In the genomic region with DNA sequence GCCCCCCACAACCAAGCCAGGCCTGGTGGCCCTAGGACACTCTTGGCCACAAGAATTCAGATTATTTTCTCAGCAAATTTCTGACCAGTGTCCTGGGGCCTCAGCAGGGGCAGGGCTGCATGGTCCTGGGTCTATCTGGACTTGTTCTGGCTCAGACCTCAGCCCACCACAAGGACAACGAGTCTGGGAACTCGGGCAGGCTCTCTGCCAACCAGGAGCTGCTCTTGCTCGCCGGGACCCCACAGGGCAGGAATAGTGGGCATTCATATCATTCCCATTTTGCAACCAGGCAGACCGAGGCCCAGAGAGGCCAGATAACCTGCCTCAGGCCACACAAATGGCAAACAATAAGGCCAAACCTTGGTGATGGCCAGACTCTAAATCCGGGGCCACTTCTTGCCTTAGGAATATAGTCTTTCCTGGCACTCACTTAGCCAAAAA, we compare ENCODE assay signal across 8 cellular contexts.
DNase-seq lines count a peak whose midpoint lies in the region; ATAC-seq and TF ChIP-seq lines count a peak whose summit lies in the region.

No MANE protein-coding gene starts in this region.

- 15 to 30% (median 20%) methylated on average over 6 of the region's 6 CpGs for WGBS in psoas muscle, 3 donors

- ATAC-seq in WTC11 = no peak
- no peak for ATAC-seq in psoas muscle
- no peak for ATAC-seq in HG02870 (IDR thresholded peaks at IDR 0.05; ENCODE audit: unreplicated experiment)
- ATAC-seq in HG03095 (IDR thresholded peaks at IDR 0.05; ENCODE audit: unreplicated experiment) = no peak
- ATAC-seq in HG03521 (IDR thresholded peaks at IDR 0.05; ENCODE audit: unreplicated experiment) = no peak

- intact Hi-C loops in Calu3 (cut with micrococcal nuclease; ENCODE audit: unreplicated experiment) (loop anchor here (10.0 kb wide), 1 partner anchor 52 kb away; no protein-coding TSS in a partner anchor), psoas muscle (cut with DNase I) (loop anchor here in 1 of 2 donors (2.0 kb wide), 1 partner anchor 14 kb away; no protein-coding TSS in a partner anchor)

- TF ChIP-seq CTCF in Calu3 (IDR thresholded peaks at IDR 0.05; ENCODE audit: unreplicated experiment) (no peak), WTC11 (IDR thresholded peaks at IDR 0.05) (no peak), fibroblast of the aortic adventitia (IDR thresholded peaks at IDR 0.05; ENCODE audit: insufficient read depth, low read length) (no peak), psoas muscle (IDR thresholded peaks at IDR 0.05) (no peak)

- no peaks in the 10 kb centered on the region for H3K36me3 ChIP-seq in psoas muscle (ENCODE audit: insufficient read depth in 1 of 2, low read depth in 1 of 2)

- POLR2A ChIA-PET in WTC11 (lab: Charles Lee) = no interaction called here

- DNase-seq in Calu3 (no peak), WTC11 (ENCODE audit: low spot score) (peak; percentile 3), fibroblast of the aortic adventitia (ENCODE audit: low read depth) (no peak), psoas muscle (peak in 1 of 2 donors; percentile 51), A172 (ENCODE audit: low spot score) (no peak)

- no peaks in the 10 kb centered on the region for H3K27me3 ChIP-seq in psoas muscle (ENCODE audit: insufficient read depth in 3 of 3, low read length in 2 of 3)

- H3K9me3 ChIP-seq in psoas muscle = no peaks in the 10 kb centered on the region

- peak overlapping the region; percentile 99 for H3K27ac ChIP-seq in psoas muscle

- H3K9me3 Mint-ChIP-seq in Calu3 (ENCODE audit: low read depth, unreplicated experiment) (no peaks in the 10 kb centered on the region), WTC11 (no peaks in the 10 kb centered on the region)

- H3K27ac Mint-ChIP-seq in Calu3 (ENCODE audit: unreplicated experiment) (peak overlapping the region; percentile 70), WTC11 (no peak overlapping the region)

- CTCF ChIA-PET in Calu3 (lab: Charles Lee) (no interaction called here), WTC11 (lab: Charles Lee) (interaction anchor here (1.1 to 2.9 kb wide), 2 partner anchors 25 to 46 kb away, joined by 4 to 21 read pairs; no protein-coding TSS in a partner anchor)

- H3K36me3 Mint-ChIP-seq in Calu3 (ENCODE audit: insufficient read depth, unreplicated experiment) = peaks cover 26% of the 10 kb centered on the region
- no peaks in the 10 kb centered on the region for H3K36me3 Mint-ChIP-seq in WTC11

- no TSS peak for BruUV-seq in Calu3 (replicated peaks; lab: Mats Ljungman, UMichigan)

- H3K4me3 ChIP-seq in fibroblast of the aortic adventitia (ENCODE audit: low read depth, low read length) = peak overlapping the region; percentile 77
- H3K4me3 ChIP-seq in psoas muscle = peak overlapping the region; percentile 86

- H3K4me1 ChIP-seq in psoas muscle = peaks cover 64% of the 10 kb centered on the region

- peaks cover 13% of the 10 kb centered on the region for H3K4me1 Mint-ChIP-seq in Calu3 (ENCODE audit: low read depth, unreplicated experiment)
- H3K4me1 Mint-ChIP-seq in WTC11 = no peaks in the 10 kb centered on the region

- H3K4me3 Mint-ChIP-seq in Calu3 (ENCODE audit: low read depth, unreplicated experiment) (peak overlapping the region; percentile 80), WTC11 (no peak overlapping the region)

- H3K27me3 Mint-ChIP-seq in Calu3 (ENCODE audit: unreplicated experiment) = no peaks in the 10 kb centered on the region
- H3K27me3 Mint-ChIP-seq in WTC11 (ENCODE audit: low read depth) = peaks cover 1% of the 10 kb centered on the region

TF ChIP-seq in WTC11, 78 proteins besides CTCF, POLR2A, EP300 and RAD21:
- TF ChIP-seq, protein P1, sequence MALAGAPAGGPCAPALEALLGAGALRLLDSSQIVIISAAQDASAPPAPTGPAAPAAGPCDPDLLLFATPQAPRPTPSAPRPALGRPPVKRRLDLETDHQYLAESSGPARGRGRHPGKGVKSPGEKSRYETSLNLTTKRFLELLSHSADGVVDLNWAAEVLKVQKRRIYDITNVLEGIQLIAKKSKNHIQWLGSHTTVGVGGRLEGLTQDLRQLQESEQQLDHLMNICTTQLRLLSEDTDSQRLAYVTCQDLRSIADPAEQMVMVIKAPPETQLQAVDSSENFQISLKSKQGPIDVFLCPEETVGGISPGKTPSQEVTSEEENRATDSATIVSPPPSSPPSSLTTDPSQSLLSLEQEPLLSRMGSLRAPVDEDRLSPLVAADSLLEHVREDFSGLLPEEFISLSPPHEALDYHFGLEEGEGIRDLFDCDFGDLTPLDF (CRISPR knock-in tag; IDR thresholded peaks at IDR 0.05) = no peak
- no peak for TF ChIP-seq PRRX2 (CRISPR knock-in tag; IDR thresholded peaks at IDR 0.05)
TF ChIP-seq in WTC11: peak in this region for 0.
